ENCODE assay signal across 8 cellular contexts in genomic region chr6:155188707-155189496, GRCh38.
DNase-seq lines count a peak whose midpoint lies in the region; ATAC-seq and TF ChIP-seq lines count a peak whose summit lies in the region.

No MANE protein-coding gene starts in this region.

- DNase-seq in EL (peak; percentile 93), Peyer's patch (no peak), epidermal melanocyte (ENCODE audit: insufficient read length, low spot score) (peak; percentile 56), putamen (ENCODE audit: low spot score) (peak; percentile 56), iPS-NIHi7 (ENCODE audit: extremely low spot score) (no peak), GM10248 (ENCODE audit: extremely low spot score) (no peak), NCI-H345 (lab: John Stamatoyannopoulos, UW) (no peak)

- no peak for TF ChIP-seq CTCF in Peyer's patch (IDR thresholded peaks at IDR 0.05)
- no peak for TF ChIP-seq CTCF in GM10248 (IDR thresholded peaks at IDR 0.05; ENCODE audit: control extremely low read depth, extremely low read depth, low read depth, missing control alignments)

- CTCF ChIA-PET in GM10248 (lab: Yijun Ruan, JAX), result interaction anchor here (1.0 to 4.3 kb wide), 6 partner anchors 10 to 24 kb away, joined by 3 to 21 read pairs (median 3); no protein-coding TSS in a partner anchor

- no peak overlapping the region for H3K4me3 ChIP-seq in Peyer's patch

- ATAC-seq in GM18868 (IDR thresholded peaks at IDR 0.05; ENCODE audit: unreplicated experiment), result no peak

- H3K27me3 ChIP-seq in Peyer's patch, result no peaks in the 10 kb centered on the region

- POLR2A ChIA-PET in GM10248 (lab: Yijun Ruan, JAX), result interaction anchor here (0.7 kb wide), 1 partner anchor 1502 kb away, joined by 4 read pairs; no protein-coding TSS in a partner anchor

- H3K27ac ChIP-seq in Peyer's patch, result peak overlapping the region; percentile 34 to 70 (median 38)

- no peak for TF ChIP-seq POLR2A in Peyer's patch (IDR thresholded peaks at IDR 0.05)

- peaks cover 0 to 10% (median 0%) of the 10 kb centered on the region in 4 donors for H3K4me1 ChIP-seq in Peyer's patch

- H3K9me3 ChIP-seq in Peyer's patch, result no peaks in the 10 kb centered on the region

- no peaks in the 10 kb centered on the region for H3K36me3 ChIP-seq in Peyer's patch

Comparison
In these comparisons a context has a peak if more than half of its experiments do, and no peak if none do; other contexts are left out.
1. DNase-seq: peak in EL (single experiment), epidermal melanocyte (single experiment) and putamen (single experiment); none in Peyer's patch (0 of 3), iPS-NIHi7 (single experiment), GM10248 (single experiment) and NCI-H345 (single experiment).